ENCODE assay signal across 9 cellular contexts in genomic region chr15:71278989-71279756, GRCh38.
A peak's percentile ranks its signal among the peaks of the same experiment; 100 is the strongest.
DNase-seq lines count a peak whose midpoint lies in the region; ATAC-seq and TF ChIP-seq lines count a peak whose summit lies in the region.
"Had no signal": no experiment of that assay in that cellular context is flagged by ENCODE, and none has a peak within 500 bp of the region (broad histone marks: within the 10 kb centered on the region; RNA-seq: fewer than 3 reads in every experiment).

No MANE protein-coding gene starts in this region.

- no peak for ATAC-seq in naive thymus-derived CD8-positive, alpha-beta T cell
- no peak for ATAC-seq in GM21723 (IDR thresholded peaks at IDR 0.05; ENCODE audit: unreplicated experiment)

- H3K9me3 Mint-ChIP-seq in naive thymus-derived CD8-positive, alpha-beta T cell: no peaks in the 10 kb centered on the region
- H3K9me3 Mint-ChIP-seq: stimulated activated naive CD8-positive, alpha-beta T cell treated with anti-CD3 and anti-CD28 coated beads, Interleukin-15, Interleukin-2, amounts not matched to agents 100 ng/mL and 50 ng/mL, for 24 hours had no signal

- H3K4me3 Mint-ChIP-seq in naive thymus-derived CD8-positive, alpha-beta T cell: no peak overlapping the region
- H3K4me3 Mint-ChIP-seq: stimulated activated naive CD8-positive, alpha-beta T cell treated with anti-CD3 and anti-CD28 coated beads, Interleukin-15, Interleukin-2, amounts not matched to agents 100 ng/mL and 50 ng/mL, for 24 hours had no signal

- H3K36me3 Mint-ChIP-seq in naive thymus-derived CD8-positive, alpha-beta T cell: no peaks in the 10 kb centered on the region

- H3K4me3 ChIP-seq in HFF-Myc (replicated peaks; ENCODE audit: low read depth, low read length): no peak overlapping the region
- H3K4me3 ChIP-seq in fibroblast of the aortic adventitia (ENCODE audit: low read depth, low read length): no peak overlapping the region
- no peak overlapping the region for H3K4me3 ChIP-seq in skeletal muscle cell (ENCODE audit: low read depth, low read length)

- no peak for TF ChIP-seq CTCF in HFF-Myc (IDR thresholded peaks at IDR 0.05; ENCODE audit: low read depth, low read length, missing control alignments)
- TF ChIP-seq CTCF in fibroblast of the aortic adventitia (IDR thresholded peaks at IDR 0.05; ENCODE audit: insufficient read depth, low read length): no peak

- no peaks in the 10 kb centered on the region for H3K4me1 Mint-ChIP-seq in naive thymus-derived CD8-positive, alpha-beta T cell

- peaks cover 4 to 10% (median 8%) of the 10 kb centered on the region in 5 donors for H3K27me3 Mint-ChIP-seq in naive thymus-derived CD8-positive, alpha-beta T cell

- H3K27ac Mint-ChIP-seq in naive thymus-derived CD8-positive, alpha-beta T cell: no peak overlapping the region
- H3K27ac Mint-ChIP-seq: stimulated activated naive CD8-positive, alpha-beta T cell treated with anti-CD3 and anti-CD28 coated beads, Interleukin-15, Interleukin-2, amounts not matched to agents 100 ng/mL and 50 ng/mL, for 24 hours had no signal

- peak; percentile 72 for DNase-seq in HFF-Myc (ENCODE audit: extremely low read depth, low read depth)
- peak; percentile 89 for DNase-seq in NOMO-1 treated with DMSO at 0.1 percent for 48 hours (lab: John Stamatoyannopoulos, UW; ENCODE audit: unreplicated experiment)
- DNase-seq in fibroblast of the aortic adventitia (ENCODE audit: low read depth): peak; percentile 97
- DNase-seq in skeletal muscle cell (ENCODE audit: low read depth): peak; percentile 98
- DNase-seq in stimulated activated CD4-positive, alpha-beta T cell treated with anti-CD3 and anti-CD28 coated beads, Interleukin-4, amount 100 ng/mL, for 1 hour: no peak
- DNase-seq in naive thymus-derived CD8-positive, alpha-beta T cell: no peak
- DNase-seq in cerebellar cortex (ENCODE audit: low spot score): no peak

- POLR2A ChIA-PET in naive thymus-derived CD8-positive, alpha-beta T cell (lab: Charles Lee): no interaction called here

Comparison
In these comparisons a context has a peak if more than half of its experiments do, and no peak if none do; other contexts are left out.
1. DNase-seq: peak in HFF-Myc (single experiment), NOMO-1 treated with DMSO at 0.1 percent for 48 hours (single experiment), fibroblast of the aortic adventitia (single experiment) and skeletal muscle cell (single experiment); none in stimulated activated CD4-positive, alpha-beta T cell treated with anti-CD3 and anti-CD28 coated beads, Interleukin-4, amount 100 ng/mL, for 1 hour (single experiment), naive thymus-derived CD8-positive, alpha-beta T cell (0 of 10) and cerebellar cortex (single experiment).